In genomic region chr16:88856828-88857727, GRCh38 we compare ENCODE assay signal across 8 cellular contexts. TPM values are rescaled to one million over a fixed set of nuclear protein-coding genes. Genes with fewer than 3 reads are reported as not detected.
DNase-seq lines count a peak whose midpoint lies in the region; ATAC-seq and TF ChIP-seq lines count a peak whose summit lies in the region.

GALNS (minus strand) TSS chr16:88856947; CDS start chr16:88856877, 70 bp downstream.
TRAPPC2L (plus strand) TSS chr16:88857127; CDS start chr16:88857151, 24 bp downstream.

- H3K9me3 ChIP-seq in HEK293 (ENCODE audit: control insufficient read depth, insufficient read depth, low read depth, low read length) (no peaks in the 10 kb centered on the region), SJSA1 (replicated peaks) (no peaks in the 10 kb centered on the region), neuron (ENCODE audit: low read length) (no peaks in the 10 kb centered on the region)

- CTCF ChIA-PET in HEK293 (lab: Yijun Ruan, JAX), result interaction anchor here (0.5 to 1.8 kb wide), 13 partner anchors 10 to 310 kb away, joined by 3 to 8 read pairs (median 3); partner anchors contain the start of gene APRT

- H3K4me1 ChIP-seq in HEK293 (ENCODE audit: control insufficient read depth, insufficient read depth, low read length) (no peaks in the 10 kb centered on the region), SJSA1 (replicated peaks) (peaks cover 30% of the 10 kb centered on the region), foreskin keratinocyte (no peaks in the 10 kb centered on the region), neuron (ENCODE audit: insufficient read depth, low read length) (peaks cover 36% of the 10 kb centered on the region)

- DNase-seq in GDM1 (lab: John Stamatoyannopoulos, UW) (peak; percentile 93), MV-4-11 (lab: John Stamatoyannopoulos, UW) (peak; percentile 86), SJSA1 (ENCODE audit: low read depth in 1 of 2, low spot score in 2 of 2) (peak; percentile 93 to 98), foreskin keratinocyte (peak; percentile 43 to 72), stromal cell of bone marrow (ENCODE audit: low read depth) (peak; percentile 85)
- peak; percentile 97 to 99 (median 98) for DNase-seq in activated naive CD4-positive, alpha-beta T cell (lab: John Stamatoyannopoulos, UW)

- H3K36me3 ChIP-seq in HEK293 (ENCODE audit: control insufficient read depth in 2 of 2, insufficient read depth in 1 of 2, low read length in 2 of 2) (peaks cover 0 to 40% of the 10 kb centered on the region in 2 experiments; a peak in 1 of 3 replicates), SJSA1 (peaks cover 35% of the 10 kb centered on the region), neuron (ENCODE audit: insufficient read depth, low read length) (peaks cover 20% of the 10 kb centered on the region)

- ATAC-seq in foreskin keratinocyte, result peak; percentile 72

- POLR2A ChIA-PET in HEK293 (lab: Yijun Ruan, JAX), result interaction anchor here (0.5 to 2.1 kb wide), 5 partner anchors 11 to 341 kb away, joined by 3 to 23 read pairs (median 3); partner anchors contain the start of genes ACSF3 and APRT

- H3K27me3 ChIP-seq in SJSA1 (replicated peaks) (no peaks in the 10 kb centered on the region), foreskin keratinocyte (no peaks in the 10 kb centered on the region), neuron (ENCODE audit: insufficient read depth, low read length) (no peaks in the 10 kb centered on the region)

- no peak for TF ChIP-seq CTCF in HEK293 (tag by site-specific recombination; IDR thresholded peaks at IDR 0.05)
- no peak for TF ChIP-seq CTCF in foreskin keratinocyte (conservative IDR thresholded peaks at IDR 0.05)

- H3K4me3 ChIP-seq in HEK293 (ENCODE audit: low read depth, low read length) (peak within 1 kb of the TSS; percentile 94), SJSA1 (peak within 1 kb of the TSS; percentile 80), neuron (ENCODE audit: low read length) (peak within 1 kb of the TSS; percentile 90)

- H3K27ac ChIP-seq in HEK293 (ENCODE audit: extremely low read depth, low read depth, low read length) (peak within 1 kb of the TSS; percentile 10; the same call in 1 of the 2 replicates), SJSA1 (peak within 1 kb of the TSS; percentile 40), foreskin keratinocyte (no peak within 1 kb of the TSS)

- peak within 1 kb of the TSS; percentile 65 for H2AFZ ChIP-seq in neuron (ENCODE audit: low read depth, low read length)

TF ChIP-seq in HEK293, 187 proteins besides CTCF, POLR2A, EP300 and RAD21 (continues in another document):
- peak; percentile 81 for TF ChIP-seq SP2 (tag by site-specific recombination; IDR thresholded peaks at IDR 0.05)
- no peak for TF ChIP-seq MEIS1 (CRISPR knock-in tag; IDR thresholded peaks at IDR 0.05; ENCODE audit: borderline replicate concordance)
- TF ChIP-seq ZNF248 (tag by site-specific recombination; IDR thresholded peaks at IDR 0.05), result no peak
- TF ChIP-seq ZNF24 (tag by site-specific recombination; IDR thresholded peaks at IDR 0.05), result 0 out of 2 replicates have a peak, but pooled peaks have one; percentile 51
- no peak for TF ChIP-seq REPIN1 (tag by site-specific recombination; IDR thresholded peaks at IDR 0.05; ENCODE audit: low read depth)
- TF ChIP-seq ZNF404 (tag by site-specific recombination; IDR thresholded peaks at IDR 0.05), result no peak
- no peak for TF ChIP-seq ZNF394 (tag by site-specific recombination; IDR thresholded peaks at IDR 0.05; ENCODE audit: borderline replicate concordance)
- peak; percentile 78; the same call in 1 of the 2 replicates for TF ChIP-seq ZBTB17 (tag by site-specific recombination; IDR thresholded peaks at IDR 0.05)
- TF ChIP-seq PRDM4 (tag by site-specific recombination; IDR thresholded peaks at IDR 0.05), result 0 out of 2 replicates have a peak, but pooled peaks have one; percentile 28
- TF ChIP-seq HOXD13 (CRISPR knock-in tag; IDR thresholded peaks at IDR 0.05; ENCODE audit: borderline replicate concordance), result no peak
- TF ChIP-seq ZNF830 (tag by site-specific recombination; IDR thresholded peaks at IDR 0.05; ENCODE audit: low read depth), result no peak
- no peak for TF ChIP-seq ZNF433 (tag by site-specific recombination; IDR thresholded peaks at IDR 0.05; ENCODE audit: low read depth)
- TF ChIP-seq ZFP69B (tag by site-specific recombination; IDR thresholded peaks at IDR 0.05), result 0 out of 2 replicates have a peak, but pooled peaks have one; percentile 27
- no peak for TF ChIP-seq ZNF112 (tag by site-specific recombination; IDR thresholded peaks at IDR 0.05)
- TF ChIP-seq ZNF341 (tag by site-specific recombination; IDR thresholded peaks at IDR 0.05; ENCODE audit: low read depth), result no peak
- peak; percentile 80 for TF ChIP-seq ZNF335 (tag by site-specific recombination; conservative IDR thresholded peaks at IDR 0.05)
- no peak for TF ChIP-seq ZNF701 (tag by site-specific recombination; IDR thresholded peaks at IDR 0.05)
- no peak for TF ChIP-seq ZNF664 (tag by site-specific recombination; IDR thresholded peaks at IDR 0.05)
- 0 out of 2 replicates have a peak, but pooled peaks have one; percentile 3 for TF ChIP-seq ZNF138 (tag by site-specific recombination; IDR thresholded peaks at IDR 0.05; ENCODE audit: borderline replicate concordance)
- peak; percentile 60 for TF ChIP-seq ZXDB (tag by site-specific recombination; IDR thresholded peaks at IDR 0.05)
- TF ChIP-seq KLF9 (tag by site-specific recombination; IDR thresholded peaks at IDR 0.05; ENCODE audit: low read depth), result peak; percentile 79
- TF ChIP-seq ZNF140 (tag by site-specific recombination; IDR thresholded peaks at IDR 0.05), result no peak
- peak; percentile 87 for TF ChIP-seq MYNN (tag by site-specific recombination; IDR thresholded peaks at IDR 0.05; ENCODE audit: borderline replicate concordance)
- no peak for TF ChIP-seq ZFP37 (tag by site-specific recombination; IDR thresholded peaks at IDR 0.05)
- TF ChIP-seq ZNF19 (tag by site-specific recombination; IDR thresholded peaks at IDR 0.05; ENCODE audit: low read depth), result no peak
- TF ChIP-seq YY1 (tag by site-specific recombination; IDR thresholded peaks at IDR 0.05), result peak; percentile 85
- no peak for TF ChIP-seq ZNF548 (tag by site-specific recombination; IDR thresholded peaks at IDR 0.05)
- peak; percentile 30; the same call in 1 of the 2 replicates for TF ChIP-seq ZNF843 (tag by site-specific recombination; IDR thresholded peaks at IDR 0.05)

RNA-seq across cellular contexts. Expression of gene GALNS, which starts in this region (rescaled TPM):
- 13.9 and 15.3 TPM in 2 replicates for total RNA-seq in SJSA1 (2014; rRNA removed; shearing (Covaris generic))
- total RNA-seq in foreskin keratinocyte, result 15.9 and 16.7 TPM in 2 replicates
- polyA plus RNA-seq in foreskin keratinocyte, result 15.5 and 18.0 TPM in 2 replicates

RNA-seq across cellular contexts. Expression of gene TRAPPC2L, which starts in this region (rescaled TPM):
- total RNA-seq in SJSA1 (2014; rRNA removed; shearing (Covaris generic)), result 17.3 and 27.5 TPM in 2 replicates
- total RNA-seq in foreskin keratinocyte, result 61.8 and 62.2 TPM in 2 replicates
- 105 and 118 TPM in 2 replicates for polyA plus RNA-seq in foreskin keratinocyte
